9 cellular contexts compared by ENCODE assay signal in the genomic region with DNA sequence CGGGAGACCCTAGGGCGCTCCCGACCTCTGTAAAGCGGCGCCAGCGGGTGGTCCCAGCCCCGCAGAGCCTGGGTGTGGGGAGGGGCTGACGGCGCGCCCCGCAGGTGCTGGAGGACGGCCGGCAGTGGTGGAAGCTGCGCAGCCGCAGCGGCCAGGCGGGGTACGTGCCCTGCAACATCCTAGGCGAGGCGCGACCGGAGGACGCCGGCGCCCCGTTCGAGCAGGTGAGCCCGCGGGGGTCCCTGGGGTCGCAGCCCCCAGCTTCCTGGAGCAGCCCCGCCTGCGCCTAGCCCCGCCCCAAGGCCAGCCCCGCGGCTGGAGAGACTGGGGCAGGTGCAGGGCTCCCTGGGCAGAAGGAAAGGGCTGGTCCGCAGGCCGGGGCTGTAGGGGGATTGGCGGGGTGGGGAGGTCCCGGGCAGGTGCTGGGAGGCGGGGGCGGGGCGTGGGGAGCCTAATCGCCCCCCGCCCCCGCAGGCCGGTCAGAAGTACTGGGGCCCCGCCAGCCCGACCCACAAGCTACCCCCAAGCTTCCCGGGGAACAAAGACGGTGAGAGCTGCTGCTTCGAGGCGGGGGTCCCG. TPM values are rescaled to one million over a fixed set of nuclear protein-coding genes. Genes with fewer than 3 reads are reported as not detected.
DNase-seq lines count a peak whose midpoint lies in the region; TF ChIP-seq lines count a peak whose summit lies in the region.
"Had no signal": no experiment of that assay in that cellular context is flagged by ENCODE, and none has a peak within 500 bp of the region (broad histone marks: within the 10 kb centered on the region; RNA-seq: fewer than 3 reads in every experiment).

No MANE protein-coding gene starts in this region.

- H3K4me2 ChIP-seq in SU-DHL-6 (ENCODE audit: low read depth, low read length, poor library complexity, severe bottlenecking): peak overlapping the region; percentile 49

- peaks cover 5 to 7% (median 6%) of the 10 kb centered on the region in 3 donors for H3K27me3 Mint-ChIP-seq in immature natural killer cell (ENCODE audit: low read depth in 3 of 3)

- no peaks in the 10 kb centered on the region for H3K9me2 ChIP-seq in SU-DHL-6 (replicated peaks; ENCODE audit: insufficient read depth, low read length)

- no peaks in the 10 kb centered on the region for H3K4me1 ChIP-seq in A673 (ENCODE audit: insufficient read depth, low read length, poor library complexity, severe bottlenecking)

- H3K9me3 ChIP-seq in A673 (ENCODE audit: low read depth, low read length, poor library complexity, severe bottlenecking) (no peaks in the 10 kb centered on the region), SU-DHL-6 (ENCODE audit: insufficient read depth, low read length) (no peaks in the 10 kb centered on the region)

- peaks cover 7% of the 10 kb centered on the region; the same call in 1 of the 2 replicates for H3F3A ChIP-seq in SU-DHL-6 (ENCODE audit: insufficient read depth)

- H3K27ac ChIP-seq in A673 (ENCODE audit: low read depth, low read length, poor library complexity, severe bottlenecking) (no peak overlapping the region), SU-DHL-6 (ENCODE audit: low read depth, low read length) (no peak overlapping the region)

- no TSS peak for BruUV-seq in A673 (replicated peaks; lab: Mats Ljungman, UMichigan)

- no peaks in the 10 kb centered on the region for H3K79me2 ChIP-seq in SU-DHL-6 (ENCODE audit: insufficient read depth, low read length)

- no peaks in the 10 kb centered on the region for H3K9me3 Mint-ChIP-seq in immature natural killer cell
- H3K9me3 Mint-ChIP-seq: activated naive CD4-positive, alpha-beta T cell treated with anti-CD3 and anti-CD28 coated beads, Interleukin-2, amount 50 U/mL, for 72 hours had no signal

- H3K36me3 ChIP-seq in A673 (ENCODE audit: insufficient read depth, low read length, poor library complexity, severe bottlenecking) (no peaks in the 10 kb centered on the region), SU-DHL-6 (ENCODE audit: low read length) (no peaks in the 10 kb centered on the region)

- peak overlapping the region in 3 of 5 donors; percentile 53 to 75 (median 71) for H3K4me3 Mint-ChIP-seq in immature natural killer cell

- peak overlapping the region; percentile 43; the same call in 1 of the 2 replicates for H3K9ac ChIP-seq in SU-DHL-6 (ENCODE audit: low read length)

- no peak overlapping the region for H3K27ac Mint-ChIP-seq in immature natural killer cell
- H3K27ac Mint-ChIP-seq: activated naive CD4-positive, alpha-beta T cell treated with anti-CD3 and anti-CD28 coated beads, Interleukin-2, amount 50 U/mL, for 72 hours had no signal

- H2AFZ ChIP-seq in SU-DHL-6 (ENCODE audit: low read depth, low read length, severe bottlenecking): peak overlapping the region; percentile 53

- DNase-seq in A673 (ENCODE audit: low spot score) (no peak), GM10266 (ENCODE audit: extremely low spot score) (peak; percentile 74), immature natural killer cell (no peak), cerebellar nuclear complex (lab: John Stamatoyannopoulos, UW) (no peak), SHP77 treated with DMSO at 0.1 percent for 48 hours (lab: John Stamatoyannopoulos, UW) (no peak), OCI-M2 (lab: John Stamatoyannopoulos, UW; ENCODE audit: unreplicated experiment) (no peak)
- DNase-seq in activated effector memory CD4-positive, alpha-beta T cell treated with Interleukin-2 at 50 U/mL for 16 hours: no peak

- H3K4me1 Mint-ChIP-seq in immature natural killer cell: peaks cover 7 to 9% of the 10 kb centered on the region in 2 donors

- intact Hi-C loops in A673 (cut with micrococcal nuclease; ENCODE audit: unreplicated experiment): loop anchor here (10.0 kb wide), 1 partner anchor 171 kb away; no protein-coding TSS in a partner anchor

- CTCF ChIA-PET in A673 (lab: Charles Lee): interaction anchor here (0.6 to 1.0 kb wide), 2 partner anchors 30 to 62 kb away, joined by 3 to 7 read pairs; partner anchors contain the start of gene TMEM80

- peaks cover 27% of the 10 kb centered on the region for H3K27me3 ChIP-seq in A673 (replicated peaks; ENCODE audit: insufficient read depth, low read depth, low read length, poor library complexity)
- no peaks in the 10 kb centered on the region for H3K27me3 ChIP-seq in SU-DHL-6 (ENCODE audit: low read length)

- H3K4me3 ChIP-seq in A673 (ENCODE audit: low read depth, low read length, poor library complexity, severe bottlenecking) (peak overlapping the region; percentile 27), SU-DHL-6 (ENCODE audit: insufficient read depth, low read length, poor library complexity, severe bottlenecking) (peak overlapping the region; percentile 10)

- POLR2A ChIA-PET in A673 (lab: Charles Lee; ENCODE audit: low non-redundant PET): no interaction called here

- no peaks in the 10 kb centered on the region for H3K36me3 Mint-ChIP-seq in immature natural killer cell
- H3K36me3 Mint-ChIP-seq: activated naive CD4-positive, alpha-beta T cell treated with anti-CD3 and anti-CD28 coated beads, Interleukin-2, amount 50 U/mL, for 72 hours had no signal

- no peak for TF ChIP-seq CTCF in A673 (conservative IDR thresholded peaks at IDR 0.05; ENCODE audit: low read depth, low read length)
- no peak for TF ChIP-seq CTCF in GM10266 (IDR thresholded peaks at IDR 0.05; ENCODE audit: control insufficient read depth, insufficient read depth, low read depth, missing control alignments)
- TF ChIP-seq CTCF in SU-DHL-6 (IDR thresholded peaks at IDR 0.05; ENCODE audit: insufficient read depth, low read length, poor library complexity, severe bottlenecking): no peak

- H4K20me1 ChIP-seq in SU-DHL-6 (ENCODE audit: low read depth, low read length): no peaks in the 10 kb centered on the region

RNA-seq across cellular contexts. Expression of gene EPS8L2, which starts 19.7 kb away (rescaled TPM):
- total RNA-seq in A673 (2021): 0.66 and 0.90 TPM in 2 replicates
- polyA plus RNA-seq in immature natural killer cell: 10 to 100 TPM; 12.9 to 15.1 (median 15.0) TPM

RNA-seq across cellular contexts. Expression of gene TALDO1, which starts 21.6 kb away (rescaled TPM):
- 173 and 175 TPM in 2 replicates for total RNA-seq in A673 (2021)
- polyA plus RNA-seq in immature natural killer cell: 100 to 1,000 TPM; 163 to 189 (median 180) TPM

RNA-seq across cellular contexts. Expression of gene TMEM80, which starts 30.1 kb away (rescaled TPM):
- total RNA-seq in A673 (2021): 13.6 and 17.6 TPM in 2 replicates
- polyA plus RNA-seq in immature natural killer cell: 10 to 100 TPM; 21.3 to 32.4 (median 30.4) TPM

RNA-seq across cellular contexts. Expression of gene DEAF1, which starts 30.7 kb away (rescaled TPM):
- 56.3 and 56.7 TPM in 2 replicates for total RNA-seq in A673 (2021)
- 10 to 100 TPM; 17.8 to 31.6 (median 18.6) TPM for polyA plus RNA-seq in immature natural killer cell

RNA-seq across cellular contexts. Expression of gene GATD1, which starts 51.6 kb away (rescaled TPM):
- 81.3 and 82.9 TPM in 2 replicates for total RNA-seq in A673 (2021)
- polyA plus RNA-seq in immature natural killer cell: 1 to 10 TPM; 5.8 to 9.7 (median 6.7) TPM
